14 cellular contexts compared by ENCODE assay signal in genomic region chr3:25429441-25429907, GRCh38. TPM values are rescaled to one million over a fixed set of nuclear protein-coding genes. Genes with fewer than 3 reads are reported as not detected.
DNase-seq lines count a peak whose midpoint lies in the region; ATAC-seq, FAIRE-seq and TF ChIP-seq lines count a peak whose summit lies in the region.
"Had no signal": no experiment of that assay in that cellular context is flagged by ENCODE, and none has a peak within 500 bp of the region (broad histone marks: within the 10 kb centered on the region; RNA-seq: fewer than 3 reads in every experiment).

No MANE protein-coding gene starts in this region.

- H3K27me3 ChIP-seq in K562 (ENCODE audit: control insufficient read depth in 2 of 2, insufficient read depth in 2 of 2, low read length in 2 of 2): peaks cover 16 to 17% of the 10 kb centered on the region in 2 experiments
- H3K27me3 ChIP-seq in gastrocnemius medialis: no peaks in the 10 kb centered on the region

- no peak for TF ChIP-seq EP300 in K562 (IDR thresholded peaks at IDR 0.05; ENCODE audit: low read length)

- H2AFZ ChIP-seq in K562 (ENCODE audit: low read depth, low read length): no peak overlapping the region

- H3K27ac ChIP-seq in K562 (ENCODE audit: extremely low read depth, low read depth, low read length): no peak overlapping the region
- H3K27ac ChIP-seq in gastrocnemius medialis: peak overlapping the region; percentile 80 to 88 (median 82)
- H3K27ac ChIP-seq: C4-2B had no signal

- no TSS peak for BruUV-seq in K562 (replicated peaks; lab: Mats Ljungman, UMichigan)

- FAIRE-seq in K562 (lab: Jason Lieb, UNC): no peak
- FAIRE-seq: colon had no signal

- H3K9me1 ChIP-seq in K562 (ENCODE audit: control insufficient read depth, insufficient read depth, low read length): no peaks in the 10 kb centered on the region

- intact Hi-C loops in K562 (cut with micrococcal nuclease): no loop called here
- intact Hi-C loops in gastrocnemius medialis (cut with DNase I; ENCODE audit: low total_unique reads): loop anchor here (2.0 to 5.0 kb wide), 3 partner anchors 43 to 353 kb away; partner anchors contain the start of gene NGLY1

- in situ Hi-C loops in Caki2 (cut with HindIII; ENCODE audit: low pct_unique_long_range_greater_than_20kb, low sequenced_read_pairs) (no loop called here), K562 (cut with MboI) (no loop called here), gastrocnemius medialis (cut with MboI; ENCODE audit: low sequenced_read_pairs in 4 of 4) (loop anchor here in 1 of 4 donors (25.0 kb wide), 1 partner anchor 358 kb away; the partner anchor contains the start of genes NGLY1 and OXSM)

- no peak overlapping the region for H3K4me2 ChIP-seq in K562 (ENCODE audit: insufficient read depth, low read length)

- 2% methylated on average over 7 of the region's 7 CpGs for WGBS in K562 (ENCODE audit: insufficient coverage, low coverage, missing lambda C conversion rate)

- no peaks in the 10 kb centered on the region for H4K20me1 ChIP-seq in K562 (replicated peaks; ENCODE audit: control insufficient read depth, insufficient read depth, low read length)

- TF ChIP-seq CTCF in K562 (IDR thresholded peaks at IDR 0.05 in 2 of 3, conservative IDR thresholded peaks at IDR 0.05 in 1 of 3; ENCODE audit: insufficient read depth in 2 of 3, low read depth in 1 of 3, low read length in 3 of 3) (no peak), gastrocnemius medialis (IDR thresholded peaks at IDR 0.05 in 4 of 5, conservative IDR thresholded peaks at IDR 0.05 in 1 of 5) (no peak), GM20000 (IDR thresholded peaks at IDR 0.05; ENCODE audit: extremely low read depth, missing control alignments) (no peak)

- CTCF ChIA-PET in K562 (lab: Yijun Ruan, JAX; ENCODE audit: low intra/inter-chr PET ratio): no interaction called here

- TF ChIP-seq POLR2A in K562 (conservative IDR thresholded peaks at IDR 0.05) (no peak), gastrocnemius medialis (IDR thresholded peaks at IDR 0.05) (no peak)

- H3K79me2 ChIP-seq in K562 (ENCODE audit: control insufficient read depth, insufficient read depth, low read length): no peaks in the 10 kb centered on the region

- H3K4me1 ChIP-seq in K562 (replicated peaks in 1 of 2; ENCODE audit: control insufficient read depth in 2 of 2, insufficient read depth in 2 of 2, low read length in 2 of 2): no peaks in the 10 kb centered on the region; a peak in 1 of 5 replicates
- H3K4me1 ChIP-seq in gastrocnemius medialis: peaks cover 20 to 30% of the 10 kb centered on the region in 2 donors

- DNase-seq in Caki2 (ENCODE audit: low read depth): peak; percentile 44
- DNase-seq in K562 (ENCODE audit: extremely low read depth in 1 of 4, low spot score in 3 of 4): no peak
- peak; percentile 88 for DNase-seq in left kidney (ENCODE audit: low read depth, low spot score)
- no peak for DNase-seq in gastrocnemius medialis
- no peak for DNase-seq in T-helper 2 cell
- DNase-seq in activated naive CD4-positive, alpha-beta T cell treated with Interleukin-2 at 50 U/mL for 16 hours: no peak
- no peak for DNase-seq in GM20000 (ENCODE audit: low spot score)
- DNase-seq: activated T-cell treated with anti-CD3 and anti-CD28 coated beads, Interleukin-2, amount 50 U/mL, for 72 hours; NCI-H2227 treated with DMSO at 0.1 percent for 48 hours; posterior cingulate gyrus had no signal

- H3K36me3 ChIP-seq in K562 (ENCODE audit: control insufficient read depth, insufficient read depth, low read length): no peaks in the 10 kb centered on the region
- no peaks in the 10 kb centered on the region for H3K36me3 ChIP-seq in gastrocnemius medialis

- no peak overlapping the region for H3K9ac ChIP-seq in K562 (ENCODE audit: insufficient read depth in 1 of 2, low read depth in 2 of 2, low read length in 2 of 2)

- TF ChIP-seq RAD21 in K562 (CRISPR knock-in tag; conservative IDR thresholded peaks at IDR 0.05 in 1 of 2, IDR thresholded peaks at IDR 0.05 in 1 of 2): no peak

- no peak overlapping the region for H3K4me3 ChIP-seq in K562
- peak overlapping the region; percentile 64 to 83 (median 72) for H3K4me3 ChIP-seq in gastrocnemius medialis

- POLR2A ChIA-PET in K562 (lab: Yijun Ruan, JAX): no interaction called here

- H3K9me3 ChIP-seq in K562 (replicated peaks; ENCODE audit: control insufficient read depth, insufficient read depth, low read depth, low read length) (no peaks in the 10 kb centered on the region), gastrocnemius medialis (no peaks in the 10 kb centered on the region)

- ATAC-seq in K562 (no peak), gastrocnemius medialis (no peak), HG03175 (IDR thresholded peaks at IDR 0.05; ENCODE audit: unreplicated experiment) (no peak)
- ATAC-seq: activated T-cell treated with anti-CD3 and anti-CD28 coated beads, Interleukin-2, amount 50 U/mL, for 72 hours; HCT116 had no signal

TF ChIP-seq in K562, 482 proteins besides CTCF, POLR2A, EP300 and RAD21:
- TF ChIP-seq IFI16 (CRISPR knock-in tag; IDR thresholded peaks at IDR 0.05) (no peak), RNF2 (IDR thresholded peaks at IDR 0.05) (peak; percentile 25; the same call in 1 of the 2 replicates), PHB (CRISPR knock-in tag; IDR thresholded peaks at IDR 0.05) (no peak)

RNA-seq across cellular contexts. Expression of gene RARB, which starts 1.4 kb away (rescaled TPM):
- 25.6 and 29.9 TPM in 2 replicates for total RNA-seq in Caki2 (2014; rRNA removed; shearing (Covaris generic); ENCODE audit: low replicate concordance)
- 0.39 and 1.2 TPM in 2 replicates for total RNA-seq in K562 (2011; cell fraction: chromatin; rRNA removed; ENCODE audit: low replicate concordance)
- total RNA-seq in K562 (2011; cell fraction: nucleolus; rRNA removed): 0.13 and 0.67 TPM in 2 replicates
- total RNA-seq in K562 (2011; cell fraction: nucleoplasm; rRNA removed): 0.22 and 0.23 TPM in 2 replicates
- total RNA-seq in K562 (2014; rRNA removed) (0.12 and 0.18 TPM in 2 replicates), K562 (2014; rRNA removed; fragmentation: Illumina TruSeq; extraction: Trizol) (0.26 and 0.29 TPM in 2 replicates), K562 (2015; rRNA removed; fragmentation: Illumina TruSeq; extraction: Trizol) (0.40 and 0.72 TPM in 2 replicates), K562 (2021) (0.16 and 0.29 TPM in 2 replicates), gastrocnemius medialis (1 to 10 TPM; 1.2 to 3.0 (median 1.9) TPM)
- polyA plus RNA-seq in K562 (2011; rRNA removed) (1.3 TPM in 1 of 2 replicates, not detected in the other), K562 (2014; fragmentation: Illumina TruSeq; extraction: Trizol) (0.25 and 0.28 TPM in 2 replicates), K562 (2014; fragmentation: Nextera tagmentation; extraction: Ambion mirVana) (under 1 TPM; 0.25 to 0.27 TPM), K562 (2014; rRNA removed) (0.15 and 0.18 TPM in 2 replicates)
- 0.03 and 1.2 TPM in 2 replicates for polyA plus RNA-seq in K562 (2011; cell fraction: cytosol; rRNA removed)
- 1.5 TPM in 1 of 2 replicates, not detected in the other for polyA plus RNA-seq in K562 (2011; cell fraction: nucleus; rRNA removed)
- polyA plus RNA-seq in K562 (2012): 0.33 and 0.69 TPM in 2 replicates
- polyA minus RNA-seq in K562 (2011; rRNA and poly(A)+ RNA removed): 2.7 TPM in 1 of 2 replicates, not detected in the other
- 0.95 TPM in 1 of 2 replicates, not detected in the other for polyA minus RNA-seq in K562 (2011; cell fraction: cytosol; rRNA and poly(A)+ RNA removed)
- polyA minus RNA-seq in K562 (2011; cell fraction: nucleus; rRNA and poly(A)+ RNA removed): 3.0 TPM in 1 of 2 replicates, not detected in the other
- total RNA-seq: activated T-cell treated with anti-CD3 and anti-CD28 coated beads, Interleukin-2, amount 50 U/mL, for 72 hours had no signal

Comparison
In these comparisons a context has a peak if more than half of its experiments do, and no peak if none do; other contexts are left out.
1. DNase-seq: peak in Caki2 (single experiment) and left kidney (single experiment); none in K562 (0 of 4), gastrocnemius medialis (0 of 2), T-helper 2 cell (0 of 5), activated naive CD4-positive, alpha-beta T cell treated with Interleukin-2 at 50 U/mL for 16 hours (single experiment) and GM20000 (single experiment).